8 cellular contexts compared by ENCODE assay signal in genomic region chr18:47260138-47260923, GRCh38. TPM values are rescaled to one million over a fixed set of nuclear protein-coding genes. Genes with fewer than 3 reads are reported as not detected.
DNase-seq lines count a peak whose midpoint lies in the region; ATAC-seq and TF ChIP-seq lines count a peak whose summit lies in the region.
"Had no signal": no experiment of that assay in that cellular context is flagged by ENCODE, and none has a peak within 500 bp of the region (broad histone marks: within the 10 kb centered on the region; RNA-seq: fewer than 3 reads in every experiment).

No MANE protein-coding gene starts in this region.

- H3K23ac ChIP-seq in H9 (ENCODE audit: insufficient read length, low read depth, low read length), result no peak overlapping the region

- no peak overlapping the region for H3K18ac ChIP-seq in H9 (ENCODE audit: insufficient read length, low read depth, low read length)

- H3K36me3 Mint-ChIP-seq in H9 (ENCODE audit: insufficient read depth in 1 of 3, low read depth in 3 of 3) (no peaks in the 10 kb centered on the region), neural crest cell (ENCODE audit: low read depth) (no peaks in the 10 kb centered on the region)
- H3K36me3 Mint-ChIP-seq in activated T-cell treated with anti-CD3 and anti-CD28 coated beads, Interleukin-2, amount 50 U/mL, for 24 hours (ENCODE audit: low read depth), result no peaks in the 10 kb centered on the region

- peak; percentile 37 for ATAC-seq in esophagus mucosa
- no peak for ATAC-seq in HG03378 (IDR thresholded peaks at IDR 0.05; ENCODE audit: unreplicated experiment)

- no peaks in the 10 kb centered on the region for H3K79me2 ChIP-seq in H9 (ENCODE audit: insufficient read depth, low read length)

- no peak overlapping the region for H4K8ac ChIP-seq in H9 (replicated peaks; ENCODE audit: insufficient read length, low read depth, low read length)

- H3K4me2 ChIP-seq in H9 (ENCODE audit: insufficient read depth, insufficient read length, low read length), result peak overlapping the region; percentile 75

- no peak overlapping the region for H3K14ac ChIP-seq in H9 (ENCODE audit: insufficient read depth, low read length)

- peaks cover 0 to 7% of the 10 kb centered on the region in 2 experiments; a peak in 2 of 5 replicates for H3K9me3 Mint-ChIP-seq in H9
- no peaks in the 10 kb centered on the region for H3K9me3 Mint-ChIP-seq in neural crest cell
- no peaks in the 10 kb centered on the region for H3K9me3 Mint-ChIP-seq in activated T-cell treated with anti-CD3 and anti-CD28 coated beads, Interleukin-2, amount 50 U/mL, for 24 hours

- no peak overlapping the region for H2BK12ac ChIP-seq in H9 (ENCODE audit: insufficient read length, low read depth, low read length)

- H3K4me1 ChIP-seq in H9 (ENCODE audit: insufficient read depth, low read length), result no peaks in the 10 kb centered on the region

- DNase-seq in H9, result peak; percentile 86
- peak; percentile 78 for DNase-seq in neural crest cell (ENCODE audit: low read depth, low spot score)
- DNase-seq in GM13977 (ENCODE audit: low spot score), result no peak
- no peak for DNase-seq in activated T-cell treated with anti-CD3 and anti-CD28 coated beads, Interleukin-2, amount 50 U/mL, for 24 hours

- no peak overlapping the region for H4K5ac ChIP-seq in H9 (ENCODE audit: insufficient read length, low read depth, low read length)

- in situ Hi-C loops in GM13977 (cut with MboI; ENCODE audit: low pct_unique_long_range_greater_than_20kb, low sequenced_read_pairs, unreplicated experiment), result no loop called here

- no peak overlapping the region for H3K56ac ChIP-seq in H9 (ENCODE audit: insufficient read length, low read depth, low read length)

- no peak overlapping the region for H2AFZ ChIP-seq in H9 (ENCODE audit: low read length)

- H3K9me3 ChIP-seq in H9 (ENCODE audit: control insufficient read depth, low read depth, low read length), result no peaks in the 10 kb centered on the region

- no CpG with 5 or more reads among the region's 36 CpGs for whole genome bisulfite sequencing in H9 (ENCODE audit: extremely low coverage, insufficient read length, low lambda C conversion rate)

- H3K79me1 ChIP-seq in H9 (ENCODE audit: insufficient read depth, low read depth, low read length, poor library complexity, severe bottlenecking), result no peaks in the 10 kb centered on the region

- H2AK5ac ChIP-seq in H9 (ENCODE audit: insufficient read length, low read length), result no peak overlapping the region

- peaks cover 31% of the 10 kb centered on the region for H3K23me2 ChIP-seq in H9 (ENCODE audit: insufficient read length, low read depth, low read length, poor library complexity, severe bottlenecking)

- H2BK20ac ChIP-seq in H9 (ENCODE audit: low read depth, low read length, poor library complexity, severe bottlenecking), result no peak overlapping the region

- H3K4me1 Mint-ChIP-seq in H9, result peaks cover 33 to 60% of the 10 kb centered on the region in 2 experiments
- H3K4me1 Mint-ChIP-seq in neural crest cell, result no peaks in the 10 kb centered on the region
- peaks cover 11% of the 10 kb centered on the region for H3K4me1 Mint-ChIP-seq in activated T-cell treated with anti-CD3 and anti-CD28 coated beads, Interleukin-2, amount 50 U/mL, for 24 hours (ENCODE audit: low read depth)

- H2BK15ac ChIP-seq in H9 (ENCODE audit: low read depth, low read length), result no peak overlapping the region

- H2BK120ac ChIP-seq in H9 (ENCODE audit: low read depth, low read length, poor library complexity, severe bottlenecking), result no peak overlapping the region

- H3K27me3 ChIP-seq in H9 (ENCODE audit: insufficient read depth, low read length), result peaks cover 86% of the 10 kb centered on the region

- no peaks in the 10 kb centered on the region for H4K20me1 ChIP-seq in H9 (ENCODE audit: control insufficient read depth, insufficient read depth, insufficient read length)

- no peak overlapping the region for H3K9ac ChIP-seq in H9 (ENCODE audit: extremely low read depth, insufficient read length, low read length)

- no peak overlapping the region for H4K91ac ChIP-seq in H9 (ENCODE audit: insufficient read length, low read depth, low read length)

- no peak overlapping the region for H3T11ph ChIP-seq in H9 (ENCODE audit: low read length)

- TF ChIP-seq CTCF in H9 (conservative IDR thresholded peaks at IDR 0.05), result no peak
- no peak for TF ChIP-seq CTCF in neural crest cell (conservative IDR thresholded peaks at IDR 0.05)
- no peak for TF ChIP-seq CTCF in GM13977 (IDR thresholded peaks at IDR 0.05; ENCODE audit: extremely low read depth, insufficient read depth, missing control alignments)

- H3K27ac Mint-ChIP-seq in H9, result no peak overlapping the region; a peak in 1 of 7 replicates
- no peak overlapping the region for H3K27ac Mint-ChIP-seq in neural crest cell (ENCODE audit: unreplicated experiment)
- H3K27ac Mint-ChIP-seq in activated T-cell treated with anti-CD3 and anti-CD28 coated beads, Interleukin-2, amount 50 U/mL, for 24 hours, result no peak overlapping the region

- peak overlapping the region in 1 of 2 experiments; percentile 53; a peak in 2 of 5 replicates for H3K4me3 Mint-ChIP-seq in H9
- H3K4me3 Mint-ChIP-seq in neural crest cell, result no peak overlapping the region
- H3K4me3 Mint-ChIP-seq in activated T-cell treated with anti-CD3 and anti-CD28 coated beads, Interleukin-2, amount 50 U/mL, for 24 hours, result no peak overlapping the region

- H3K27me3 Mint-ChIP-seq in H9 (ENCODE audit: low read depth) (peaks cover 99% of the 10 kb centered on the region), neural crest cell (ENCODE audit: low read depth) (peaks cover 99% of the 10 kb centered on the region)
- H3K27me3 Mint-ChIP-seq in activated T-cell treated with anti-CD3 and anti-CD28 coated beads, Interleukin-2, amount 50 U/mL, for 24 hours, result peaks cover 92% of the 10 kb centered on the region

- H2BK5ac ChIP-seq in H9 (ENCODE audit: insufficient read length, low read length), result no peak overlapping the region

- H3K27ac ChIP-seq in H9 (ENCODE audit: insufficient read length, low read depth, low read length), result no peak overlapping the region
- H3K27ac ChIP-seq: VCaP had no signal

- H3K4ac ChIP-seq in H9 (ENCODE audit: low read depth, low read length), result no peak overlapping the region

TF ChIP-seq in PFSK-1, 5 proteins besides CTCF, POLR2A, EP300 and RAD21:
- TF ChIP-seq REST (IDR thresholded peaks at IDR 0.05; ENCODE audit: insufficient read depth in 1 of 2, low read depth in 2 of 2, low read length in 2 of 2) (peak; percentile 90 to 95), SIN3A (IDR thresholded peaks at IDR 0.05; ENCODE audit: borderline replicate concordance, insufficient read depth, low read length) (no peak), TAF1 (IDR thresholded peaks at IDR 0.05; ENCODE audit: borderline replicate concordance, insufficient read depth, low read length) (no peak)
TF ChIP-seq in PFSK-1: peak in this region for 1.

RNA-seq across cellular contexts. Expression of gene SKOR2, which starts 8.9 kb away (rescaled TPM):
- total RNA-seq in H9 (2021) (0.18 and 0.24 TPM in 2 replicates), esophagus mucosa (not detected), neural crest cell (0.96 and 1.4 TPM in 2 replicates)
- polyA plus RNA-seq in PFSK-1 (2012; ENCODE audit: insufficient read length, low read depth), result 0.09 TPM

Comparison
In these comparisons a context has a peak if more than half of its experiments do, and no peak if none do; other contexts are left out.
1. DNase-seq: peak in H9 (single experiment) and neural crest cell (single experiment); none in GM13977 (single experiment) and activated T-cell treated with anti-CD3 and anti-CD28 coated beads, Interleukin-2, amount 50 U/mL, for 24 hours (single experiment).